1 cellular context compared by ENCODE assay signal in genomic region chr1:39016604-39017171, GRCh38.
TF ChIP-seq lines count a peak whose summit lies in the region.

No MANE protein-coding gene starts in this region.

TF ChIP-seq in HepG2, 621 proteins besides CTCF, POLR2A, EP300 and RAD21 (continued from another document and continues in another):
- TF ChIP-seq ZNF572 (CRISPR knock-in tag; IDR thresholded peaks at IDR 0.05) (no peak), ATRX (CRISPR knock-in tag; IDR thresholded peaks at IDR 0.05; ENCODE audit: borderline replicate concordance) (no peak), CSRNP1 (CRISPR knock-in tag; IDR thresholded peaks at IDR 0.05) (no peak), GABPB1 (CRISPR knock-in tag; IDR thresholded peaks at IDR 0.05) (no peak), DZIP1 (CRISPR knock-in tag; IDR thresholded peaks at IDR 0.05) (no peak), NCOA2 (CRISPR knock-in tag; IDR thresholded peaks at IDR 0.05) (peak; percentile 66; the same call in 1 of the 2 replicates), CBX5 (CRISPR knock-in tag; IDR thresholded peaks at IDR 0.05; ENCODE audit: borderline replicate concordance) (0 out of 2 replicates have a peak, but pooled peaks have one; percentile 20), ARID3A (IDR thresholded peaks at IDR 0.05; ENCODE audit: low read depth, low read length) (0 out of 2 replicates have a peak, but pooled peaks have one; percentile 26), GABPA (IDR thresholded peaks at IDR 0.05; ENCODE audit: low read depth, low read length) (no peak), GABPA (CRISPR knock-in tag; IDR thresholded peaks at IDR 0.05; ENCODE audit: low read depth) (peak; percentile 27; the same call in 1 of the 2 replicates), SNAPC2 (CRISPR knock-in tag; IDR thresholded peaks at IDR 0.05) (no peak), ARID4A (CRISPR knock-in tag; IDR thresholded peaks at IDR 0.05; ENCODE audit: borderline replicate concordance) (no peak), XRCC5 (optimal IDR thresholded peaks at IDR 0.05; ENCODE audit: low read length) (no peak), SMAD9 (CRISPR knock-in tag; IDR thresholded peaks at IDR 0.05) (no peak), ZMYM2 (CRISPR knock-in tag; IDR thresholded peaks at IDR 0.05) (no peak), CEBPG (CRISPR knock-in tag; IDR thresholded peaks at IDR 0.05) (no peak), YEATS4 (CRISPR knock-in tag; IDR thresholded peaks at IDR 0.05; ENCODE audit: borderline replicate concordance) (no peak), ZNF441 (CRISPR knock-in tag; IDR thresholded peaks at IDR 0.05; ENCODE audit: borderline replicate concordance) (no peak), HNRNPUL1 (IDR thresholded peaks at IDR 0.05; ENCODE audit: low read depth, low read length) (no peak), SOX13 (IDR thresholded peaks at IDR 0.05) (no peak), SOX13 (CRISPR knock-in tag; conservative IDR thresholded peaks at IDR 0.05 in 1 of 2, IDR thresholded peaks at IDR 0.05 in 1 of 2) (peak in 1 of 2 experiments; percentile 48; a peak in 1 of 4 replicates), SOX5 (CRISPR knock-in tag; IDR thresholded peaks at IDR 0.05; ENCODE audit: borderline replicate concordance) (peak; percentile 62; the same call in 1 of the 2 replicates), THAP9 (CRISPR knock-in tag; IDR thresholded peaks at IDR 0.05; ENCODE audit: borderline replicate concordance) (no peak), ZNF232 (CRISPR knock-in tag; IDR thresholded peaks at IDR 0.05; ENCODE audit: borderline replicate concordance) (no peak), TFDP2 (CRISPR knock-in tag; IDR thresholded peaks at IDR 0.05) (no peak), SATB2 (CRISPR knock-in tag; IDR thresholded peaks at IDR 0.05) (no peak), U2AF2 (IDR thresholded peaks at IDR 0.05; ENCODE audit: low read depth, low read length) (no peak), ZNF670 (CRISPR knock-in tag; IDR thresholded peaks at IDR 0.05; ENCODE audit: borderline replicate concordance) (no peak), NFE2 (CRISPR knock-in tag; IDR thresholded peaks at IDR 0.05) (no peak), ZFP62 (CRISPR knock-in tag; IDR thresholded peaks at IDR 0.05) (no peak), ZNF558 (CRISPR knock-in tag; IDR thresholded peaks at IDR 0.05; ENCODE audit: borderline replicate concordance) (no peak), ZNF234 (CRISPR knock-in tag; conservative IDR thresholded peaks at IDR 0.05) (no peak), ZNF720 (CRISPR knock-in tag; IDR thresholded peaks at IDR 0.05) (no peak), ZNF543 (CRISPR knock-in tag; IDR thresholded peaks at IDR 0.05) (no peak), ZSCAN31 (CRISPR knock-in tag; IDR thresholded peaks at IDR 0.05; ENCODE audit: low read depth) (no peak), CHD4 (IDR thresholded peaks at IDR 0.05; ENCODE audit: borderline replicate concordance, low read length) (no peak), ETV6 (CRISPR knock-in tag; conservative IDR thresholded peaks at IDR 0.05) (no peak), ATAD3A (CRISPR knock-in tag; IDR thresholded peaks at IDR 0.05) (no peak), AKNA (CRISPR knock-in tag; IDR thresholded peaks at IDR 0.05; ENCODE audit: borderline replicate concordance) (no peak), KDM5A (IDR thresholded peaks at IDR 0.05; ENCODE audit: borderline replicate concordance, low read length) (no peak), RFX1 (IDR thresholded peaks at IDR 0.05) (no peak), SUZ12 (IDR thresholded peaks at IDR 0.05; ENCODE audit: low read depth, low read length) (no peak), PRPF4 (IDR thresholded peaks at IDR 0.05; ENCODE audit: low read depth, low read length, poor library complexity, severe bottlenecking) (no peak), THYN1 (CRISPR knock-in tag; IDR thresholded peaks at IDR 0.05; ENCODE audit: borderline replicate concordance, low read depth) (no peak), ZNF616 (CRISPR knock-in tag; IDR thresholded peaks at IDR 0.05; ENCODE audit: low read depth) (no peak), HDAC2 (CRISPR knock-in tag; IDR thresholded peaks at IDR 0.05) (peak; percentile 35; the same call in 1 of the 2 replicates), TOE1 (CRISPR knock-in tag; IDR thresholded peaks at IDR 0.05) (no peak), CCDC6 (CRISPR knock-in tag; IDR thresholded peaks at IDR 0.05) (no peak), ZNF772 (CRISPR knock-in tag; IDR thresholded peaks at IDR 0.05) (no peak)
